In genomic region chr9:78745996-78746395, GRCh38 we compare ENCODE assay signal across 1 cellular context.
TF ChIP-seq lines count a peak whose summit lies in the region.

No MANE protein-coding gene starts in this region.

TF ChIP-seq in HepG2, 621 proteins besides CTCF, POLR2A, EP300 and RAD21 (continued from another document):
- TF ChIP-seq, protein P1, sequence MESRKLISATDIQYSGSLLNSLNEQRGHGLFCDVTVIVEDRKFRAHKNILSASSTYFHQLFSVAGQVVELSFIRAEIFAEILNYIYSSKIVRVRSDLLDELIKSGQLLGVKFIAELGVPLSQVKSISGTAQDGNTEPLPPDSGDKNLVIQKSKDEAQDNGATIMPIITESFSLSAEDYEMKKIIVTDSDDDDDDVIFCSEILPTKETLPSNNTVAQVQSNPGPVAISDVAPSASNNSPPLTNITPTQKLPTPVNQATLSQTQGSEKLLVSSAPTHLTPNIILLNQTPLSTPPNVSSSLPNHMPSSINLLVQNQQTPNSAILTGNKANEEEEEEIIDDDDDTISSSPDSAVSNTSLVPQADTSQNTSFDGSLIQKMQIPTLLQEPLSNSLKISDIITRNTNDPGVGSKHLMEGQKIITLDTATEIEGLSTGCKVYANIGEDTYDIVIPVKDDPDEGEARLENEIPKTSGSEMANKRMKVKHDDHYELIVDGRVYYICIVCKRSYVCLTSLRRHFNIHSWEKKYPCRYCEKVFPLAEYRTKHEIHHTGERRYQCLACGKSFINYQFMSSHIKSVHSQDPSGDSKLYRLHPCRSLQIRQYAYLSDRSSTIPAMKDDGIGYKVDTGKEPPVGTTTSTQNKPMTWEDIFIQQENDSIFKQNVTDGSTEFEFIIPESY (CRISPR knock-in tag; IDR thresholded peaks at IDR 0.05): no peak
- TF ChIP-seq LCORL (IDR thresholded peaks at IDR 0.05): no peak
- TF ChIP-seq LCORL (CRISPR knock-in tag; IDR thresholded peaks at IDR 0.05): no peak
- no peak for TF ChIP-seq XRCC5 (optimal IDR thresholded peaks at IDR 0.05; ENCODE audit: low read length)
- TF ChIP-seq PRDM15 (CRISPR knock-in tag; IDR thresholded peaks at IDR 0.05): no peak
- TF ChIP-seq ADNP (CRISPR knock-in tag; IDR thresholded peaks at IDR 0.05): no peak
- TF ChIP-seq SRSF4 (IDR thresholded peaks at IDR 0.05; ENCODE audit: low read depth, low read length, poor library complexity, severe bottlenecking): no peak
- no peak for TF ChIP-seq RARG (CRISPR knock-in tag; IDR thresholded peaks at IDR 0.05; ENCODE audit: low read depth)
